8 cellular contexts compared by ENCODE assay signal in the genomic region with DNA sequence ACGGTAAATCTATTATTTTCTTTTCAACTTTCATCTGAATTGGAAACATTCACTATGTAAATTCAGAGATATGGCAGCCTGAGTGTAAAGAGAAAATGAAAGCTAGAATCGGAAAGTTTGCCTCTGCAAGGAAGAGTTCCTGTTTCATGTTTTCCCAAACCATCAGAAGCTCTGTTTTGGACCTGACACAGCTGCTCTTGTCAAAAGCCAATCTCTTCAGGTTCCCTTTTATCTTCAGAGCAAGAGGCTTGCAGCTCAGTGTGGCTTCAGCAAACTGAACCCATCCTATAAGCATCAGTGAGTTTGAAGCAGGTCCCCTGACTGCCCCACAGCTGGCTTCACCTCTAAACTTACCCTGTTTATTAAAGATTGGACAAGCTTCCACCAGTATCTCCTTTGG.
DNase-seq lines count a peak whose midpoint lies in the region; ATAC-seq, FAIRE-seq and TF ChIP-seq lines count a peak whose summit lies in the region.

No MANE protein-coding gene starts in this region.

- TF ChIP-seq POLR2A in H54 (IDR thresholded peaks at IDR 0.05; ENCODE audit: low read depth, low read length), result no peak

- no peak for FAIRE-seq in H54 (lab: Jason Lieb, UNC)

- peak; percentile 37 for DNase-seq in LHCN-M2 (ENCODE audit: low read depth)
- DNase-seq in medulla oblongata (ENCODE audit: extremely low spot score), result peak; percentile 59
- no peak for DNase-seq in NCI-H748 treated with DMSO at 0.1 percent for 48 hours (lab: John Stamatoyannopoulos, UW)
- DNase-seq in NCI-H774 (lab: John Stamatoyannopoulos, UW), result no peak
- DNase-seq in NCI-H524 (lab: John Stamatoyannopoulos, UW), result no peak
- DNase-seq in H54 (ENCODE audit: insufficient read length, low spot score), result no peak

- ATAC-seq in GM18499 (IDR thresholded peaks at IDR 0.05; ENCODE audit: insufficient read depth, unreplicated experiment) (peak; percentile 89), GM21723 (IDR thresholded peaks at IDR 0.05; ENCODE audit: unreplicated experiment) (peak; percentile 93)

Comparison
In these comparisons a context has a peak if more than half of its experiments do, and no peak if none do; other contexts are left out.
1. DNase-seq: peak in LHCN-M2 (single experiment) and medulla oblongata (single experiment); none in NCI-H748 treated with DMSO at 0.1 percent for 48 hours (single experiment), NCI-H774 (single experiment), NCI-H524 (0 of 2) and H54 (single experiment).